Comparison of ENCODE assay signal across 1 cellular context in genomic region chr5:74833537-74834266, GRCh38.
TF ChIP-seq lines count a peak whose summit lies in the region.

No MANE protein-coding gene starts in this region.

TF ChIP-seq in GM23338, 12 proteins besides CTCF, POLR2A, EP300 and RAD21 (continued from another document):
- TF ChIP-seq ZNF462 (CRISPR knock-in tag; IDR thresholded peaks at IDR 0.05) (no peak), JUNB (IDR thresholded peaks at IDR 0.05; ENCODE audit: unreplicated experiment) (no peak), REST (IDR thresholded peaks at IDR 0.05; ENCODE audit: unreplicated experiment) (no peak), EZH2 (IDR thresholded peaks at IDR 0.05; ENCODE audit: low read depth, unreplicated experiment) (no peak), ZNF331 (CRISPR knock-in tag; IDR thresholded peaks at IDR 0.05; ENCODE audit: low read depth) (no peak)
TF ChIP-seq in GM23338: peak in this region for 0.
